In the genomic region with DNA sequence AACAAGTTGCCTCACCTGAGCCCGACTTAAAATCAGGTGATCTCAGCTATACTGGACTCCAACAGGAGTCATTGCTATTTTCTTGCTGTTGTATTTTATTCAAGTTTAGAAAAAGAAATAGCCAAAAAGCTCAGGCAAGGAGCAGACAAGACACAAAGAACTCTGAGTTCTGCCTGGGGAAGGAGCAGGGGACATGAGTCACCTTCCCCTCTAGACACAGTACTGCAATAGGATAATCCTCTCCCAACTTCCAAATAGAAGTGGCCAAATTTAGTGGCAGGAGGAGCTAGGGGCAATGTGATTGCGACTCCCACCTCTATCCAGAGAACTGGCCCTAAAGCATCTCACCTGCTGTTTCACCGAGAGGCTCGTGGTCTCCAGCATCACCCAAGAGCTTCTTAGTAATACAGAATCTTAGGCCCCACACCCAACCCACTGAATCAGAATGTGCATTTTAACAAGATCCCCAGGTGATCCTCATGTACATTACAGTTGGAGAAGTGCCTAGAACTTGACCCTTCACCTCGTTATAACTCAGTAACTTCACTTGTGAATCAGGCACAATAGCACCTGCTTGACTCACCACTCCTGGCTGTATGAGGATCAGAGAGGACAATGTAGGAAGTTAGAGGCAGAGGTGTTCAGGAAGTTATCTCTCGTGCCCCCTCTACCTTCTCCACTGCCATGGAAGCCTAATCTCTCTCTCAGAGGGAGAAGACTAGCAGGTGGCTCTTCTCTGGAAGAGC, we compare ENCODE assay signal across 17 cellular contexts. TPM values are rescaled to one million over a fixed set of nuclear protein-coding genes. Genes with fewer than 3 reads are reported as not detected.
DNase-seq lines count a peak whose midpoint lies in the region; ATAC-seq and TF ChIP-seq lines count a peak whose summit lies in the region.
"Had no signal": no experiment of that assay in that cellular context is flagged by ENCODE, and none has a peak within 500 bp of the region (broad histone marks: within the 10 kb centered on the region; RNA-seq: fewer than 3 reads in every experiment).

No MANE protein-coding gene starts in this region.

- DNase-seq in HCT116 (ENCODE audit: low read depth, low spot score) (no peak), RWPE1 (ENCODE audit: low spot score) (peak; percentile 62), epithelial cell of esophagus (ENCODE audit: low read depth) (peak; percentile 73), left colon (no peak), NCI-H128 (lab: John Stamatoyannopoulos, UW; ENCODE audit: unreplicated experiment) (no peak), medulla oblongata (ENCODE audit: extremely low spot score) (no peak)
- DNase-seq: Caco-2; CD4-positive, CD25-positive, alpha-beta regulatory T cell; DMS53; H9; MV-4-11; NCI-H1436; NCI-H2029 treated with DMSO at 0.1 percent for 48 hours; NCI-H82 had no signal

- no peak for TF ChIP-seq POLR2A in HCT116 (IDR thresholded peaks at IDR 0.05; ENCODE audit: borderline replicate concordance, extremely low read depth, insufficient read depth, insufficient read length)

- H3K4me1 ChIP-seq in HCT116 (ENCODE audit: control insufficient read depth in 1 of 2, insufficient read depth in 2 of 2, low read length in 2 of 2), result peaks cover 0 to 18% of the 10 kb centered on the region in 2 experiments; a peak in 2 of 4 replicates

- H2AFZ ChIP-seq in HCT116 (ENCODE audit: low read depth, low read length, poor library complexity, severe bottlenecking), result no peak overlapping the region

- RAD21 ChIA-PET in HCT116 (lab: Charles Lee; ENCODE audit: low non-redundant PET in 1 of 2, low total read pairs in 2 of 2, uncharacterized antibody in 2 of 2, unreplicated experiment in 2 of 2), result no interaction called here

- no peak for TF ChIP-seq RAD21 in HCT116 (IDR thresholded peaks at IDR 0.05; ENCODE audit: low read depth)

- no peak overlapping the region for H3K27ac ChIP-seq in HCT116 (ENCODE audit: low read depth, low read length)
- no peak overlapping the region for H3K27ac ChIP-seq in RWPE1
- H3K27ac ChIP-seq: HL-60 had no signal

- H3K9me2 ChIP-seq in HCT116 (ENCODE audit: insufficient read depth), result no peaks in the 10 kb centered on the region

- H3K9me3 ChIP-seq in HCT116 (ENCODE audit: control insufficient read depth in 1 of 2, insufficient read depth in 1 of 2, low read depth in 1 of 2, low read length in 2 of 2), result no peaks in the 10 kb centered on the region
- H3K9me3 ChIP-seq: Caco-2 had no signal

- BruUV-seq in HCT116 (replicated peaks; lab: Mats Ljungman, UMichigan), result no TSS peak

- ATAC-seq in HCT116, result no peak
- ATAC-seq in left colon, result peak; percentile 26
- no peak for ATAC-seq in GM21447 (IDR thresholded peaks at IDR 0.05; ENCODE audit: unreplicated experiment)
- ATAC-seq in HG02885 (IDR thresholded peaks at IDR 0.05; ENCODE audit: poor library complexity, unreplicated experiment), result no peak

- no peaks in the 10 kb centered on the region for H3K36me3 ChIP-seq in HCT116 (ENCODE audit: control insufficient read depth in 1 of 2, insufficient read depth in 2 of 2, low read length in 2 of 2)

- H4K20me1 ChIP-seq in HCT116 (ENCODE audit: insufficient read depth), result no peaks in the 10 kb centered on the region

- no peak overlapping the region for H3K9ac ChIP-seq in HCT116 (ENCODE audit: low read length)

- POLR2A ChIA-PET in HCT116 (lab: Charles Lee) (no interaction called here), RWPE1 (lab: Yijun Ruan, JAX; ENCODE audit: low non-redundant PET) (no interaction called here)

- H3K4me3 ChIP-seq in HCT116 (replicated peaks in 1 of 2; ENCODE audit: low read depth in 1 of 2, low read length in 2 of 2), result no peak overlapping the region
- H3K4me3 ChIP-seq in epithelial cell of esophagus (ENCODE audit: low read length), result no peak overlapping the region

- TF ChIP-seq CTCF in HCT116 (IDR thresholded peaks at IDR 0.05 in 2 of 3, conservative IDR thresholded peaks at IDR 0.05 in 1 of 3; ENCODE audit: borderline replicate concordance in 1 of 3, insufficient read depth in 1 of 3, low read depth in 2 of 3, low read length in 2 of 3) (no peak), RWPE1 (conservative IDR thresholded peaks at IDR 0.05; ENCODE audit: low read depth) (no peak), epithelial cell of esophagus (IDR thresholded peaks at IDR 0.05; ENCODE audit: insufficient read depth, low read depth, low read length, missing control alignments) (no peak)

- CTCF ChIA-PET in HCT116 (lab: Charles Lee) (interaction anchor here (1.4 to 1.5 kb wide), 4 partner anchors 25 to 157 kb away, joined by 3 to 7 read pairs (median 4); no protein-coding TSS in a partner anchor), RWPE1 (lab: Yijun Ruan, JAX) (interaction anchor here (0.6 to 4.9 kb wide), 5 partner anchors 23 to 395 kb away, joined by 3 to 39 read pairs (median 4); no protein-coding TSS in a partner anchor)

- H3K27me3 ChIP-seq in HCT116 (ENCODE audit: insufficient read depth, low read length), result no peaks in the 10 kb centered on the region

- intact Hi-C loops in HCT116 (cut with micrococcal nuclease) (loop anchor here (10.0 kb wide), 1 partner anchor 664 kb away; no protein-coding TSS in a partner anchor), left colon (cut with DNase I, micrococcal nuclease) (no loop called here)

- H3K79me2 ChIP-seq in HCT116 (ENCODE audit: insufficient read depth, low read length), result no peaks in the 10 kb centered on the region

- peak overlapping the region; percentile 11; the same call in 1 of the 2 replicates for H3K4me2 ChIP-seq in HCT116 (ENCODE audit: low read length)

TF ChIP-seq in HCT116, 20 proteins besides CTCF, POLR2A, EP300 and RAD21:
- TF ChIP-seq, protein P1, sequence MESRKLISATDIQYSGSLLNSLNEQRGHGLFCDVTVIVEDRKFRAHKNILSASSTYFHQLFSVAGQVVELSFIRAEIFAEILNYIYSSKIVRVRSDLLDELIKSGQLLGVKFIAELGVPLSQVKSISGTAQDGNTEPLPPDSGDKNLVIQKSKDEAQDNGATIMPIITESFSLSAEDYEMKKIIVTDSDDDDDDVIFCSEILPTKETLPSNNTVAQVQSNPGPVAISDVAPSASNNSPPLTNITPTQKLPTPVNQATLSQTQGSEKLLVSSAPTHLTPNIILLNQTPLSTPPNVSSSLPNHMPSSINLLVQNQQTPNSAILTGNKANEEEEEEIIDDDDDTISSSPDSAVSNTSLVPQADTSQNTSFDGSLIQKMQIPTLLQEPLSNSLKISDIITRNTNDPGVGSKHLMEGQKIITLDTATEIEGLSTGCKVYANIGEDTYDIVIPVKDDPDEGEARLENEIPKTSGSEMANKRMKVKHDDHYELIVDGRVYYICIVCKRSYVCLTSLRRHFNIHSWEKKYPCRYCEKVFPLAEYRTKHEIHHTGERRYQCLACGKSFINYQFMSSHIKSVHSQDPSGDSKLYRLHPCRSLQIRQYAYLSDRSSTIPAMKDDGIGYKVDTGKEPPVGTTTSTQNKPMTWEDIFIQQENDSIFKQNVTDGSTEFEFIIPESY (IDR thresholded peaks at IDR 0.05; ENCODE audit: extremely low read depth, insufficient replicate concordance, low read length), result no peak
- TF ChIP-seq ELF1 (IDR thresholded peaks at IDR 0.05; ENCODE audit: borderline replicate concordance, low read depth), result no peak
- TF ChIP-seq, protein P2, sequence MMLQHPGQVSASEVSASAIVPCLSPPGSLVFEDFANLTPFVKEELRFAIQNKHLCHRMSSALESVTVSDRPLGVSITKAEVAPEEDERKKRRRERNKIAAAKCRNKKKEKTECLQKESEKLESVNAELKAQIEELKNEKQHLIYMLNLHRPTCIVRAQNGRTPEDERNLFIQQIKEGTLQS (IDR thresholded peaks at IDR 0.05), result no peak
- TF ChIP-seq JUND (IDR thresholded peaks at IDR 0.05), result no peak
- no peak for TF ChIP-seq CBX3 (IDR thresholded peaks at IDR 0.05; ENCODE audit: low read depth)
- TF ChIP-seq, protein P3, sequence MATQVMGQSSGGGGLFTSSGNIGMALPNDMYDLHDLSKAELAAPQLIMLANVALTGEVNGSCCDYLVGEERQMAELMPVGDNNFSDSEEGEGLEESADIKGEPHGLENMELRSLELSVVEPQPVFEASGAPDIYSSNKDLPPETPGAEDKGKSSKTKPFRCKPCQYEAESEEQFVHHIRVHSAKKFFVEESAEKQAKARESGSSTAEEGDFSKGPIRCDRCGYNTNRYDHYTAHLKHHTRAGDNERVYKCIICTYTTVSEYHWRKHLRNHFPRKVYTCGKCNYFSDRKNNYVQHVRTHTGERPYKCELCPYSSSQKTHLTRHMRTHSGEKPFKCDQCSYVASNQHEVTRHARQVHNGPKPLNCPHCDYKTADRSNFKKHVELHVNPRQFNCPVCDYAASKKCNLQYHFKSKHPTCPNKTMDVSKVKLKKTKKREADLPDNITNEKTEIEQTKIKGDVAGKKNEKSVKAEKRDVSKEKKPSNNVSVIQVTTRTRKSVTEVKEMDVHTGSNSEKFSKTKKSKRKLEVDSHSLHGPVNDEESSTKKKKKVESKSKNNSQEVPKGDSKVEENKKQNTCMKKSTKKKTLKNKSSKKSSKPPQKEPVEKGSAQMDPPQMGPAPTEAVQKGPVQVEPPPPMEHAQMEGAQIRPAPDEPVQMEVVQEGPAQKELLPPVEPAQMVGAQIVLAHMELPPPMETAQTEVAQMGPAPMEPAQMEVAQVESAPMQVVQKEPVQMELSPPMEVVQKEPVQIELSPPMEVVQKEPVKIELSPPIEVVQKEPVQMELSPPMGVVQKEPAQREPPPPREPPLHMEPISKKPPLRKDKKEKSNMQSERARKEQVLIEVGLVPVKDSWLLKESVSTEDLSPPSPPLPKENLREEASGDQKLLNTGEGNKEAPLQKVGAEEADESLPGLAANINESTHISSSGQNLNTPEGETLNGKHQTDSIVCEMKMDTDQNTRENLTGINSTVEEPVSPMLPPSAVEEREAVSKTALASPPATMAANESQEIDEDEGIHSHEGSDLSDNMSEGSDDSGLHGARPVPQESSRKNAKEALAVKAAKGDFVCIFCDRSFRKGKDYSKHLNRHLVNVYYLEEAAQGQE (IDR thresholded peaks at IDR 0.05; ENCODE audit: low read depth), result no peak
- TF ChIP-seq EZH2phosphoT487 (IDR thresholded peaks at IDR 0.05; ENCODE audit: borderline replicate concordance), result no peak

RNA-seq across cellular contexts. Expression of a gene that starts 56.8 kb away (rescaled TPM):
- total RNA-seq in HCT116 (2021; ENCODE audit: unreplicated experiment) (27.2 TPM), left colon (10 to 100 TPM; 29.5 to 36.5 TPM)
- 15.2 and 22.8 TPM in 2 replicates for polyA plus RNA-seq in HCT116 (2012)

Comparison
In these comparisons a context has a peak if more than half of its experiments do, and no peak if none do; other contexts are left out.
1. DNase-seq: peak in RWPE1 (single experiment) and epithelial cell of esophagus (single experiment); none in HCT116 (single experiment), left colon (0 of 2), NCI-H128 (single experiment) and medulla oblongata (single experiment).